ENCODE assay signal across 8 cellular contexts in the genomic region with DNA sequence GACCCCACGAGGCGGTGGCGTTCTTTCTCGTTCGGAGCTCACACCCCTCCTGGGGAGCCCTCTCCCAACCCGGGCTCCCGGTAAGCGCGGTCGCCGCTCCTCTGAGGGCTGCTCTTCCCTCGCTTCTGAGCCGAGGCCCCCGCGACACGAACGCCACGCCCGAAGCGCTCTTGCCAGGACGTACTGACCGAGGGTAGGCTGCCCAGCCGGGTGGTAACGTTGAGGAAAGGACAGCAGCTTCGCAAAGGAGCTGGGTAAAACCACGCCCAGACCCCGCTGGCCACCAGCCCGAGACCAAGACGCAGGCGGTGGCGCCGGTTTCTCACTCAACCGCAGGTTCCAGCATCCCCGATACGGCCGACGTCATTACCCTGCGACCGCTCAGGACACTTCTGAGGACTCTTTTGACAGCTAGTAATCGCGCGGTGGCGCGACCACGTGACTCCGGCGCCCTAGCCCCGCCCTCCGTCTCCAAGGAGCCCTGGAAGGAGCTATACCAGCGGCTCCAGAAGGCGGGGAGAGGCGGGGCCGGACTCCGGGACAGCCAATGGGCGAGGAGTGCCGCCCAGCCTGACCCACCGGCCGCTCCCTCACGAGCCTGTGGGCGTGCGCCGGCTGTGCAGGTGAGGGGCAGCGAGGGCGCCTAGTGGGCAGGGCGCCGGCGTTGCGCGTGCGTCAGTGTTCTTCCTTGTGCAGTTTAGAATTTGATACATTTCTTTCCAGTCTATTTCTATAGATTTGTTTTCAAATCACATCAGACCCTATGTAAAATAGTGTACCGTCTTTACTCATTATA. TPM values are rescaled to one million over a fixed set of nuclear protein-coding genes. Genes with fewer than 3 reads are reported as not detected.
DNase-seq lines count a peak whose midpoint lies in the region; ATAC-seq and TF ChIP-seq lines count a peak whose summit lies in the region.

No MANE protein-coding gene starts in this region.

- POLR2A ChIA-PET in CD4-positive, alpha-beta memory T cell (lab: Charles Lee; ENCODE audit: partially characterized antibody) = interaction anchor here (1.2 to 4.8 kb wide), 3 partner anchors 7 to 63 kb away, joined by 4 to 128 read pairs (median 48); a partner anchor contains a TSS
- POLR2A ChIA-PET in activated CD4-positive, alpha-beta memory T cell treated with anti-CD3 and anti-CD28 coated beads, Interleukin-2, amount 10 ng/mL, durations not matched to agents 7 days and 5 days (lab: Charles Lee) = interaction anchor here (0.6 to 5.6 kb wide), 7 partner anchors 7 to 61 kb away, joined by 3 to 82 read pairs (median 4); a partner anchor contains a TSS

- intact Hi-C loops in CD4-positive, alpha-beta memory T cell (cut with micrococcal nuclease) = loop anchor here (1.0 kb wide), 1 partner anchor 8 kb away; a partner anchor contains a TSS
- intact Hi-C loops in dorsolateral prefrontal cortex (cut with DNase I) = loop anchor here (1.0 to 5.0 kb wide), 2 partner anchors 8 to 666 kb away; a partner anchor contains a TSS

- H3K4me3 Mint-ChIP-seq in CD4-positive, alpha-beta memory T cell = peak overlapping the region; percentile 92 to 97 (median 96)
- peak overlapping the region; percentile 93 for H3K4me3 Mint-ChIP-seq in activated CD4-positive, alpha-beta memory T cell treated with anti-CD3 and anti-CD28 coated beads, Interleukin-2, amount 10 ng/mL, durations not matched to agents 7 days and 5 days

- peak in 40 of 56 donors; percentile 3 to 58 (median 26) for TF ChIP-seq CTCF in dorsolateral prefrontal cortex (IDR thresholded peaks at IDR 0.05 in 54 of 56, conservative IDR thresholded peaks at IDR 0.05 in 2 of 56; ENCODE audit: low read depth in 1 of 56, partially characterized antibody in 56 of 56)
- TF ChIP-seq CTCF in liver (IDR thresholded peaks at IDR 0.05; ENCODE audit: low read depth, low read length, missing input control) = no peak

- H3K36me3 ChIP-seq in CD4-positive, alpha-beta memory T cell (ENCODE audit: insufficient read depth, low read length) = peaks cover 19% of the 10 kb centered on the region
- H3K36me3 ChIP-seq in liver (ENCODE audit: control insufficient read depth in 4 of 4, insufficient read depth in 3 of 4, low read depth in 1 of 4, low read length in 3 of 4) = peaks cover 2 to 17% (median 7%) of the 10 kb centered on the region in 4 donors

- H3K4me1 Mint-ChIP-seq in CD4-positive, alpha-beta memory T cell = peaks cover 8 to 48% (median 19%) of the 10 kb centered on the region in 4 donors
- peaks cover 43% of the 10 kb centered on the region for H3K4me1 Mint-ChIP-seq in activated CD4-positive, alpha-beta memory T cell treated with anti-CD3 and anti-CD28 coated beads, Interleukin-2, amount 10 ng/mL, durations not matched to agents 7 days and 5 days

- peaks cover 0 to 28% of the 10 kb centered on the region in 2 donors for H3K36me3 Mint-ChIP-seq in CD4-positive, alpha-beta memory T cell
- H3K36me3 Mint-ChIP-seq in activated CD4-positive, alpha-beta memory T cell treated with anti-CD3 and anti-CD28 coated beads, Interleukin-2, amount 10 ng/mL, durations not matched to agents 7 days and 5 days (ENCODE audit: low read depth) = peaks cover 29% of the 10 kb centered on the region

- H3K27me3 ChIP-seq in CD4-positive, alpha-beta memory T cell (ENCODE audit: insufficient read depth, low read length) = no peaks in the 10 kb centered on the region
- H3K27me3 ChIP-seq in dorsolateral prefrontal cortex (no peaks in the 10 kb centered on the region), liver (ENCODE audit: control insufficient read depth in 4 of 4, insufficient read depth in 4 of 4, low read length in 3 of 4) (no peaks in the 10 kb centered on the region)

- CTCF ChIA-PET in CD4-positive, alpha-beta memory T cell (lab: Charles Lee; ENCODE audit: partially characterized antibody) = interaction anchor here (0.9 to 4.9 kb wide), 6 partner anchors 8 to 64 kb away, joined by 3 to 78 read pairs (median 10); a partner anchor contains a TSS
- CTCF ChIA-PET in activated CD4-positive, alpha-beta memory T cell treated with anti-CD3 and anti-CD28 coated beads, Interleukin-2, amount 10 ng/mL, durations not matched to agents 7 days and 5 days (lab: Charles Lee) = interaction anchor here (0.6 to 4.7 kb wide), 6 partner anchors 8 to 89 kb away, joined by 3 to 54 read pairs (median 6); a partner anchor contains a TSS

- no peak for TF ChIP-seq RAD21 in liver (IDR thresholded peaks at IDR 0.05)

- peak overlapping the region; percentile 97 to 100 (median 99) for H3K27ac Mint-ChIP-seq in CD4-positive, alpha-beta memory T cell
- H3K27ac Mint-ChIP-seq in activated CD4-positive, alpha-beta memory T cell treated with anti-CD3 and anti-CD28 coated beads, Interleukin-2, amount 10 ng/mL, durations not matched to agents 7 days and 5 days = peak overlapping the region; percentile 94

- no peaks in the 10 kb centered on the region for H3K27me3 Mint-ChIP-seq in CD4-positive, alpha-beta memory T cell
- H3K27me3 Mint-ChIP-seq in activated CD4-positive, alpha-beta memory T cell treated with anti-CD3 and anti-CD28 coated beads, Interleukin-2, amount 10 ng/mL, durations not matched to agents 7 days and 5 days = no peaks in the 10 kb centered on the region

- peaks cover 0 to 3% (median 0%) of the 10 kb centered on the region in 8 donors for H3K9me3 Mint-ChIP-seq in CD4-positive, alpha-beta memory T cell
- H3K9me3 Mint-ChIP-seq in activated CD4-positive, alpha-beta memory T cell treated with anti-CD3 and anti-CD28 coated beads, Interleukin-2, amount 10 ng/mL, durations not matched to agents 7 days and 5 days = no peaks in the 10 kb centered on the region

- peak; percentile 71 for ATAC-seq in GM19455 (IDR thresholded peaks at IDR 0.05; ENCODE audit: unreplicated experiment)

- peak overlapping the region; percentile 24 to 88 for H3K9ac ChIP-seq in liver (ENCODE audit: low read depth in 1 of 2, low read length in 2 of 2)

- H3K4me1 ChIP-seq in CD4-positive, alpha-beta memory T cell (ENCODE audit: insufficient read depth, low read length) = peaks cover 28% of the 10 kb centered on the region
- H3K4me1 ChIP-seq in liver (ENCODE audit: control insufficient read depth in 4 of 4, insufficient read depth in 4 of 4, low read length in 3 of 4) = peaks cover 0 to 28% (median 20%) of the 10 kb centered on the region in 4 donors

- peak overlapping the region; percentile 95 for H3K27ac ChIP-seq in CD4-positive, alpha-beta memory T cell (ENCODE audit: low read depth, low read length)
- H3K27ac ChIP-seq in dorsolateral prefrontal cortex (peak overlapping the region; percentile 63 to 100 (median 95)), liver (ENCODE audit: low read depth in 1 of 2, low read length in 2 of 2) (peak overlapping the region; percentile 77 to 92)

- peak; percentile 99 to 100 (median 99) for DNase-seq in CD4-positive, alpha-beta memory T cell
- peak; percentile 100 for DNase-seq in HK-2 (ENCODE audit: unreplicated experiment)
- peak; percentile 97 for DNase-seq in NCI-H82 treated with DMSO at 0.1 percent for 48 hours (lab: John Stamatoyannopoulos, UW; ENCODE audit: unreplicated experiment)
- DNase-seq in activated CD4-positive, alpha-beta memory T cell treated with anti-CD3 and anti-CD28 coated beads, Interleukin-2, amount 10 ng/mL, durations not matched to agents 7 days and 5 days = peak; percentile 100
- peak; percentile 99 to 100 (median 100) for DNase-seq in dorsolateral prefrontal cortex
- peak; percentile 100 for DNase-seq in stimulated activated CD4-positive, alpha-beta T cell treated with anti-CD3 and anti-CD28 coated beads, Interleukin-4, amount 100 ng/mL, for 1 hour

- under 1% methylated on average over 71 of the region's 71 CpGs for WGBS in liver

- no peaks in the 10 kb centered on the region for H3K9me3 ChIP-seq in CD4-positive, alpha-beta memory T cell (ENCODE audit: control insufficient read depth in 1 of 2, low read length in 2 of 2)
- H3K9me3 ChIP-seq in liver (ENCODE audit: control insufficient read depth in 4 of 4, low read length in 3 of 4) = no peaks in the 10 kb centered on the region

- peak overlapping the region; percentile 80 to 97 for H3K4me3 ChIP-seq in CD4-positive, alpha-beta memory T cell (ENCODE audit: low read length in 2 of 2)
- H3K4me3 ChIP-seq in dorsolateral prefrontal cortex = peak overlapping the region; percentile 47 to 97 (median 77)
- H3K4me3 ChIP-seq in liver (ENCODE audit: low read depth in 1 of 3, low read length in 3 of 3) = peak overlapping the region; percentile 53 to 81 (median 54)

TF ChIP-seq in liver, 16 proteins besides CTCF, POLR2A, EP300 and RAD21 (continues in another document):
- TF ChIP-seq, protein P1, sequence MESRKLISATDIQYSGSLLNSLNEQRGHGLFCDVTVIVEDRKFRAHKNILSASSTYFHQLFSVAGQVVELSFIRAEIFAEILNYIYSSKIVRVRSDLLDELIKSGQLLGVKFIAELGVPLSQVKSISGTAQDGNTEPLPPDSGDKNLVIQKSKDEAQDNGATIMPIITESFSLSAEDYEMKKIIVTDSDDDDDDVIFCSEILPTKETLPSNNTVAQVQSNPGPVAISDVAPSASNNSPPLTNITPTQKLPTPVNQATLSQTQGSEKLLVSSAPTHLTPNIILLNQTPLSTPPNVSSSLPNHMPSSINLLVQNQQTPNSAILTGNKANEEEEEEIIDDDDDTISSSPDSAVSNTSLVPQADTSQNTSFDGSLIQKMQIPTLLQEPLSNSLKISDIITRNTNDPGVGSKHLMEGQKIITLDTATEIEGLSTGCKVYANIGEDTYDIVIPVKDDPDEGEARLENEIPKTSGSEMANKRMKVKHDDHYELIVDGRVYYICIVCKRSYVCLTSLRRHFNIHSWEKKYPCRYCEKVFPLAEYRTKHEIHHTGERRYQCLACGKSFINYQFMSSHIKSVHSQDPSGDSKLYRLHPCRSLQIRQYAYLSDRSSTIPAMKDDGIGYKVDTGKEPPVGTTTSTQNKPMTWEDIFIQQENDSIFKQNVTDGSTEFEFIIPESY (IDR thresholded peaks at IDR 0.05) = peak; percentile 48

RNA-seq across cellular contexts. Expression of a gene that starts 4.0 kb away (rescaled TPM):
- total RNA-seq in CD4-positive, alpha-beta memory T cell = 10 to 100 TPM; 12.8 to 14.1 TPM
- 1 to 10 TPM; 2.6 to 3.5 TPM for polyA plus RNA-seq in CD4-positive, alpha-beta memory T cell
- total RNA-seq in activated CD4-positive, alpha-beta memory T cell treated with anti-CD3 and anti-CD28 coated beads, Interleukin-2, amount 10 ng/mL, durations not matched to agents 7 days and 5 days = 10 to 100 TPM; 13.5 to 14.3 TPM
- total RNA-seq in dorsolateral prefrontal cortex (10 to 100 TPM; 16.7 to 45.4 (median 26.8) TPM), liver (10 to 100 TPM in 1 of 2 donors, 1 to 10 TPM in 1; 5.6 to 11.0 TPM)
- 1 to 10 TPM; 1.6 to 4.5 TPM for polyA plus RNA-seq in liver

RNA-seq across cellular contexts. Expression of a gene that starts 7.4 kb away (rescaled TPM):
- total RNA-seq in CD4-positive, alpha-beta memory T cell = 10 to 100 TPM; 21.5 to 23.6 TPM
- polyA plus RNA-seq in CD4-positive, alpha-beta memory T cell = 100 to 1,000 TPM in 1 of 2 donors, 10 to 100 TPM in 1; 59.9 to 102 TPM
- total RNA-seq in activated CD4-positive, alpha-beta memory T cell treated with anti-CD3 and anti-CD28 coated beads, Interleukin-2, amount 10 ng/mL, durations not matched to agents 7 days and 5 days = 10 to 100 TPM; 26.2 to 28.4 TPM
- total RNA-seq in dorsolateral prefrontal cortex (10 to 100 TPM in 4 of 120 experiments, 1 to 10 TPM in 116; 3.2 to 13.1 (median 6.7) TPM), liver (1 to 10 TPM; 9.5 to 9.6 TPM)
- polyA plus RNA-seq in liver = 1 to 10 TPM; 5.7 to 8.1 TPM

Comparison
In these comparisons a context has a peak if more than half of its experiments do, and no peak if none do; other contexts are left out.
1. Peak in every context shown above with its lines: DNase-seq, ATAC-seq, H3K4me3 ChIP-seq and H3K27ac ChIP-seq.